In the genomic region with DNA sequence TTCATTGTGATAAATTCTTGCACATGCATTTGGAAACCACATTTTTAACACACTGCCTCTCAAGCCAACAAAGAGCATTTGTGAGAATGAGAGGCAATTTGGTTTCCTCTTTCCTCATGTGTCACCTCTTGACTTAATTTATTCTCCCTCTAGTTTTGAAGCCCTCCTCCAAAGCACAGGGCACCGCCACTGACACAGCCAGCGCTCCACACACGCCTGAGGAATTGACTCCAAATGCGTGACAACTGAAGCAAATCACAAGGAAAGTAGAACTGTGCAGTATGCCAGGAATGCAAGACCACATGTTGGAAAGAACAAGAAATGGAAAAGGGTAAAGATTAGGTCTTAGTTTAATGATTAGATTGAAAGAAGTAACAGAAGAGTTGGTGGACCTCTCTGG, we compare ENCODE assay signal across 22 cellular contexts.
"Had no signal": no experiment of that assay in that cellular context is flagged by ENCODE, and none has a peak within 500 bp of the region (broad histone marks: within the 10 kb centered on the region; RNA-seq: fewer than 3 reads in every experiment).

No MANE protein-coding gene starts in this region.

- H3K9me3 Mint-ChIP-seq: activated CD4-positive, alpha-beta T cell treated with anti-CD3 and anti-CD28 coated beads, Interleukin-2, amount 10 ng/mL, durations not matched to agents 7 days and 5 days; activated T-cell treated with anti-CD3 and anti-CD28 coated beads, Interleukin-2, amount 50 U/mL, for 4 hours; activated T-helper 17 cell treated with anti-CD3 and anti-CD28 coated beads, Interleukin-2, amount 50 U/mL, for 72 hours; central memory CD8-positive, alpha-beta T cell; mesothelial cell of epicardium; neural crest cell had no signal

- H3K4me3 Mint-ChIP-seq: activated CD4-positive, alpha-beta memory T cell treated with anti-CD3 and anti-CD28 coated beads, Interleukin-2, amount 10 ng/mL, durations not matched to agents 7 days and 5 days; activated CD4-positive, alpha-beta T cell treated with anti-CD3 and anti-CD28 coated beads, Interleukin-2, amount 10 ng/mL, durations not matched to agents 7 days and 5 days; activated T-cell treated with anti-CD3 and anti-CD28 coated beads, Interleukin-2, amount 50 U/mL, for 4 hours; activated T-helper 17 cell treated with anti-CD3 and anti-CD28 coated beads, Interleukin-2, amount 50 U/mL, for 72 hours; central memory CD8-positive, alpha-beta T cell; mesothelial cell of epicardium; naive thymus-derived CD4-positive, alpha-beta T cell; neural crest cell had no signal

- H3K27ac Mint-ChIP-seq: activated CD4-positive, alpha-beta memory T cell treated with anti-CD3 and anti-CD28 coated beads, Interleukin-2, amount 10 ng/mL, durations not matched to agents 7 days and 5 days; activated CD4-positive, alpha-beta T cell treated with anti-CD3 and anti-CD28 coated beads, Interleukin-2, amount 10 ng/mL, durations not matched to agents 7 days and 5 days; activated T-helper 17 cell treated with anti-CD3 and anti-CD28 coated beads, Interleukin-2, amount 50 U/mL, for 72 hours; mesothelial cell of epicardium; naive thymus-derived CD4-positive, alpha-beta T cell had no signal

- ATAC-seq: activated T-cell treated with anti-CD3 and anti-CD28 coated beads, Interleukin-2, amount 50 U/mL, for 4 hours; activated T-helper 17 cell treated with anti-CD3 and anti-CD28 coated beads, Interleukin-2, amount 50 U/mL, for 72 hours; gastrocnemius medialis; left colon; naive thymus-derived CD4-positive, alpha-beta T cell; right cardiac atrium had no signal

- H3K4me1 Mint-ChIP-seq: activated CD4-positive, alpha-beta memory T cell treated with anti-CD3 and anti-CD28 coated beads, Interleukin-2, amount 10 ng/mL, durations not matched to agents 7 days and 5 days; activated CD4-positive, alpha-beta T cell treated with anti-CD3 and anti-CD28 coated beads, Interleukin-2, amount 10 ng/mL, durations not matched to agents 7 days and 5 days; activated T-helper 17 cell treated with anti-CD3 and anti-CD28 coated beads, Interleukin-2, amount 50 U/mL, for 72 hours; central memory CD8-positive, alpha-beta T cell had no signal

- H3K36me3 Mint-ChIP-seq: mesothelial cell of epicardium; naive thymus-derived CD4-positive, alpha-beta T cell had no signal

- DNase-seq: activated CD4-positive, alpha-beta memory T cell treated with anti-CD3 and anti-CD28 coated beads, Interleukin-2, amount 10 ng/mL, durations not matched to agents 7 days and 5 days; activated CD4-positive, alpha-beta T cell treated with anti-CD3 and anti-CD28 coated beads, Interleukin-2, amount 10 ng/mL, durations not matched to agents 7 days and 5 days; activated CD4-positive, CD25-positive, alpha-beta regulatory T cell treated with anti-CD3 and anti-CD28 coated beads, Interleukin-2, amount 50 U/mL, for 72 hours; activated gamma-delta T cell treated with Interleukin-2 at 50 U/mL for 16 hours; activated naive CD4-positive, alpha-beta T cell treated with anti-CD3 and anti-CD28 coated beads, Interleukin-2, amount 50 U/mL, for 16 hours; activated T-cell treated with anti-CD3 and anti-CD28 coated beads, Interleukin-2, amount 50 U/mL, for 4 hours; amygdala; colonic mucosa; effector CD8-positive, alpha-beta T cell; esophagus squamous epithelium; gastrocnemius medialis; glutamatergic neuron; left colon; naive thymus-derived CD4-positive, alpha-beta T cell; right cardiac atrium; spleen; stimulated activated naive CD4-positive, alpha-beta T cell; T-helper 2 cell had no signal
